In genomic region chr7:16908561-16908960, GRCh38 we compare ENCODE assay signal across 4 cellular contexts. TPM values are rescaled to one million over a fixed set of nuclear protein-coding genes. Genes with fewer than 3 reads are reported as not detected.
"Had no signal": no experiment of that assay in that cellular context is flagged by ENCODE, and none has a peak within 500 bp of the region (broad histone marks: within the 10 kb centered on the region; RNA-seq: fewer than 3 reads in every experiment).

No MANE protein-coding gene starts in this region.

- H3K4me3 ChIP-seq: GM12878 had no signal

- ATAC-seq: GM12878 had no signal

- DNase-seq: GDM1, GF-D8 had no signal

RNA-seq across cellular contexts. Expression of gene AGR3, which starts 26.8 kb away (rescaled TPM):
- total RNA-seq: G401, GM12878 had no signal
- polyA plus RNA-seq: GM12878 had no signal
